1 cellular context compared by ENCODE assay signal in the genomic region with DNA sequence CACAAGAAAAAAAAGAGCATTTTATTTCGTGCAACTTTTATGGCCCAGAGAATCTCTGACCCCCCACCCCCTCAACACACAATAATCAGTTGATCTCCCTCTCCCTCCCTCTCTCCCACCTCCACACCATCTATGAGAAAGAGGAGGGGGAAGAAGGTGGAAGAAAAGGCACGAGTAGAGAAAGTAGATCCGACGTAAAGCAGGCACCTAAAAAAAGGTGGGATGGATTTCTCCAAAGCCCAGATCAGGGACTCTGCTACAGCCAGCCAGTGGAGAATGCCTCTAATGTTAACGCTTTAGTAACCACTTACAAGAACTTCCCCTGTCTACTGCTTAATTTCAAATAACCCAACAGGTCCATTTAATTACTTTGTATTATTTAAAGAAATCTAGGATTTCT.
TF ChIP-seq lines count a peak whose summit lies in the region.

No MANE protein-coding gene starts in this region.

TF ChIP-seq in K562, 482 proteins besides CTCF, POLR2A, EP300 and RAD21 (continued from another document):
- TF ChIP-seq VEZF1 (CRISPR knock-in tag; IDR thresholded peaks at IDR 0.05) (peak; percentile 51; the same call in 1 of the 2 replicates), FOSL1 (tag; conservative IDR thresholded peaks at IDR 0.05) (no peak), KDM4B (IDR thresholded peaks at IDR 0.05; ENCODE audit: borderline replicate concordance in 2 of 2, low read depth in 1 of 2) (no peak), ZNF324 (CRISPR knock-in tag; IDR thresholded peaks at IDR 0.05) (no peak), NFATC3 (IDR thresholded peaks at IDR 0.05) (no peak), ARID3A (IDR thresholded peaks at IDR 0.05; ENCODE audit: borderline replicate concordance, low read depth, low read length) (0 out of 2 replicates have a peak, but pooled peaks have one; percentile 37), GTF3C2 (IDR thresholded peaks at IDR 0.05; ENCODE audit: borderline replicate concordance, extremely low read depth, insufficient read length) (no peak), ZNF121 (CRISPR knock-in tag; conservative IDR thresholded peaks at IDR 0.05) (no peak), ZKSCAN8 (CRISPR knock-in tag; IDR thresholded peaks at IDR 0.05) (no peak), TAF7 (tag; IDR thresholded peaks at IDR 0.05) (no peak), ZNF76 (CRISPR knock-in tag; IDR thresholded peaks at IDR 0.05; ENCODE audit: borderline replicate concordance) (no peak), BDP1 (IDR thresholded peaks at IDR 0.05; ENCODE audit: insufficient read depth, insufficient read length) (no peak), RB1 (IDR thresholded peaks at IDR 0.05; ENCODE audit: low read depth) (no peak), DEAF1 (CRISPR knock-in tag; IDR thresholded peaks at IDR 0.05) (no peak), NEUROD1 (IDR thresholded peaks at IDR 0.05; ENCODE audit: borderline replicate concordance, low read depth, low read length, partially characterized antibody) (peak; percentile 49), PTBP1 (IDR thresholded peaks at IDR 0.05; ENCODE audit: low read depth, low read length) (no peak), HDAC8 (tag; IDR thresholded peaks at IDR 0.05) (no peak), ARNT (IDR thresholded peaks at IDR 0.05) (no peak), KDM5B (IDR thresholded peaks at IDR 0.05; ENCODE audit: insufficient replicate concordance, low read depth, low read length) (no peak), ERF (CRISPR knock-in tag; IDR thresholded peaks at IDR 0.05) (no peak), MLLT1 (IDR thresholded peaks at IDR 0.05) (no peak), TRIM28 (IDR thresholded peaks at IDR 0.05) (no peak), CBFA2T3 (IDR thresholded peaks at IDR 0.05) (no peak), PRDM10 (IDR thresholded peaks at IDR 0.05; ENCODE audit: partially characterized antibody) (peak; percentile 75), MTA3 (IDR thresholded peaks at IDR 0.05; ENCODE audit: borderline replicate concordance) (no peak), SRSF3 (IDR thresholded peaks at IDR 0.05; ENCODE audit: insufficient read depth, low read length) (no peak), COPS2 (conservative IDR thresholded peaks at IDR 0.05) (no peak), HNRNPLL (IDR thresholded peaks at IDR 0.05; ENCODE audit: low read depth, low read length, poor library complexity, severe bottlenecking) (no peak), XRCC4 (IDR thresholded peaks at IDR 0.05; ENCODE audit: extremely low read depth, insufficient read depth, insufficient read length) (no peak), RBM25 (IDR thresholded peaks at IDR 0.05; ENCODE audit: low read depth, low read length, severe bottlenecking) (no peak), LCOR (CRISPR knock-in tag; IDR thresholded peaks at IDR 0.05) (no peak), SMAD3 (CRISPR knock-in tag; conservative IDR thresholded peaks at IDR 0.05) (no peak), E2F3 (CRISPR knock-in tag; IDR thresholded peaks at IDR 0.05) (no peak), CAMTA2 (CRISPR knock-in tag; conservative IDR thresholded peaks at IDR 0.05) (no peak)
- TF ChIP-seq, protein P1, sequence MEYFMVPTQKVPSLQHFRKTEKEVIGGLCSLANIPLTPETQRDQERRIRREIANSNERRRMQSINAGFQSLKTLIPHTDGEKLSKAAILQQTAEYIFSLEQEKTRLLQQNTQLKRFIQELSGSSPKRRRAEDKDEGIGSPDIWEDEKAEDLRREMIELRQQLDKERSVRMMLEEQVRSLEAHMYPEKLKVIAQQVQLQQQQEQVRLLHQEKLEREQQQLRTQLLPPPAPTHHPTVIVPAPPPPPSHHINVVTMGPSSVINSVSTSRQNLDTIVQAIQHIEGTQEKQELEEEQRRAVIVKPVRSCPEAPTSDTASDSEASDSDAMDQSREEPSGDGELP (CRISPR knock-in tag; IDR thresholded peaks at IDR 0.05; ENCODE audit: borderline replicate concordance) = no peak
- TF ChIP-seq, protein P2, sequence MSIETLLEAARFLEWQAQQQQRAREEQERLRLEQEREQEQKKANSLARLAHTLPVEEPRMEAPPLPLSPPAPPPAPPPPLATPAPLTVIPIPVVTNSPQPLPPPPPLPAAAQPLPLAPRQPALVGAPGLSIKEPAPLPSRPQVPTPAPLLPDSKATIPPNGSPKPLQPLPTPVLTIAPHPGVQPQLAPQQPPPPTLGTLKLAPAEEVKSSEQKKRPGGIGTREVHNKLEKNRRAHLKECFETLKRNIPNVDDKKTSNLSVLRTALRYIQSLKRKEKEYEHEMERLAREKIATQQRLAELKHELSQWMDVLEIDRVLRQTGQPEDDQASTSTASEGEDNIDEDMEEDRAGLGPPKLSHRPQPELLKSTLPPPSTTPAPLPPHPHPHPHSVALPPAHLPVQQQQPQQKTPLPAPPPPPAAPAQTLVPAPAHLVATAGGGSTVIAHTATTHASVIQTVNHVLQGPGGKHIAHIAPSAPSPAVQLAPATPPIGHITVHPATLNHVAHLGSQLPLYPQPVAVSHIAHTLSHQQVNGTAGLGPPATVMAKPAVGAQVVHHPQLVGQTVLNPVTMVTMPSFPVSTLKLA (conservative IDR thresholded peaks at IDR 0.05) = no peak
- TF ChIP-seq, protein P3, sequence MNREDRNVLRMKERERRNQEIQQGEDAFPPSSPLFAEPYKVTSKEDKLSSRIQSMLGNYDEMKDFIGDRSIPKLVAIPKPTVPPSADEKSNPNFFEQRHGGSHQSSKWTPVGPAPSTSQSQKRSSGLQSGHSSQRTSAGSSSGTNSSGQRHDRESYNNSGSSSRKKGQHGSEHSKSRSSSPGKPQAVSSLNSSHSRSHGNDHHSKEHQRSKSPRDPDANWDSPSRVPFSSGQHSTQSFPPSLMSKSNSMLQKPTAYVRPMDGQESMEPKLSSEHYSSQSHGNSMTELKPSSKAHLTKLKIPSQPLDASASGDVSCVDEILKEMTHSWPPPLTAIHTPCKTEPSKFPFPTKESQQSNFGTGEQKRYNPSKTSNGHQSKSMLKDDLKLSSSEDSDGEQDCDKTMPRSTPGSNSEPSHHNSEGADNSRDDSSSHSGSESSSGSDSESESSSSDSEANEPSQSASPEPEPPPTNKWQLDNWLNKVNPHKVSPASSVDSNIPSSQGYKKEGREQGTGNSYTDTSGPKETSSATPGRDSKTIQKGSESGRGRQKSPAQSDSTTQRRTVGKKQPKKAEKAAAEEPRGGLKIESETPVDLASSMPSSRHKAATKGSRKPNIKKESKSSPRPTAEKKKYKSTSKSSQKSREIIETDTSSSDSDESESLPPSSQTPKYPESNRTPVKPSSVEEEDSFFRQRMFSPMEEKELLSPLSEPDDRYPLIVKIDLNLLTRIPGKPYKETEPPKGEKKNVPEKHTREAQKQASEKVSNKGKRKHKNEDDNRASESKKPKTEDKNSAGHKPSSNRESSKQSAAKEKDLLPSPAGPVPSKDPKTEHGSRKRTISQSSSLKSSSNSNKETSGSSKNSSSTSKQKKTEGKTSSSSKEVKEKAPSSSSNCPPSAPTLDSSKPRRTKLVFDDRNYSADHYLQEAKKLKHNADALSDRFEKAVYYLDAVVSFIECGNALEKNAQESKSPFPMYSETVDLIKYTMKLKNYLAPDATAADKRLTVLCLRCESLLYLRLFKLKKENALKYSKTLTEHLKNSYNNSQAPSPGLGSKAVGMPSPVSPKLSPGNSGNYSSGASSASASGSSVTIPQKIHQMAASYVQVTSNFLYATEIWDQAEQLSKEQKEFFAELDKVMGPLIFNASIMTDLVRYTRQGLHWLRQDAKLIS (CRISPR knock-in tag; IDR thresholded peaks at IDR 0.05) = no peak
